Comparison of ENCODE assay signal across 17 cellular contexts in genomic region chr5:102833146-102833545, GRCh38.
A peak's percentile ranks its signal among the peaks of the same experiment; 100 is the strongest.
DNase-seq lines count a peak whose midpoint lies in the region; ATAC-seq and TF ChIP-seq lines count a peak whose summit lies in the region.
"Had no signal": no experiment of that assay in that cellular context is flagged by ENCODE, and none has a peak within 500 bp of the region (broad histone marks: within the 10 kb centered on the region; RNA-seq: fewer than 3 reads in every experiment).

No MANE protein-coding gene starts in this region.

- H3K4me1 ChIP-seq in Loucy (ENCODE audit: insufficient read depth, low read length, poor library complexity, severe bottlenecking) = peaks cover 48% of the 10 kb centered on the region

- no peaks in the 10 kb centered on the region for H3F3A ChIP-seq in Loucy (ENCODE audit: low read depth)

- H3K9ac ChIP-seq in Loucy (ENCODE audit: low read depth, low read length, poor library complexity, severe bottlenecking) = no peak overlapping the region

- no peaks in the 10 kb centered on the region for H4K20me1 ChIP-seq in Loucy (ENCODE audit: insufficient read depth, low read length, poor library complexity, severe bottlenecking)

- no peak for ATAC-seq in effector memory CD8-positive, alpha-beta T cell (replicated peaks)
- ATAC-seq in natural killer cell treated with Interleukin-12 subunit alpha and Interleukin-12 subunit beta and Interleukin-15 and Interleukin-18, amount 100 ng/mL, for 72 hours = no peak
- ATAC-seq: HCT116, HepG2 had no signal

- peaks cover 25 to 50% of the 10 kb centered on the region in 2 donors for H3K4me1 Mint-ChIP-seq in effector memory CD8-positive, alpha-beta T cell (ENCODE audit: low read depth in 2 of 2)
- H3K4me1 Mint-ChIP-seq in natural killer cell treated with Interleukin-12 subunit alpha and Interleukin-12 subunit beta and Interleukin-15 and Interleukin-18, amount 100 ng/mL, for 72 hours (ENCODE audit: low read depth in 2 of 2) = peaks cover 51 to 65% of the 10 kb centered on the region in 2 donors
- H3K4me1 Mint-ChIP-seq: IgD-negative memory B cell had no signal

- peak overlapping the region; percentile 20 for H3K4me2 ChIP-seq in Loucy (ENCODE audit: low read depth, low read length, poor library complexity, severe bottlenecking)

- H3K79me2 ChIP-seq in Loucy (ENCODE audit: insufficient read depth, low read length) = no peaks in the 10 kb centered on the region

- no peaks in the 10 kb centered on the region for H3K9me3 ChIP-seq in Loucy (ENCODE audit: insufficient read depth, low read depth, low read length)
- H3K9me3 ChIP-seq: BE2C had no signal

- no peak for DNase-seq in effector memory CD8-positive, alpha-beta T cell
- DNase-seq in natural killer cell treated with Interleukin-12 subunit alpha and Interleukin-12 subunit beta and Interleukin-15 and Interleukin-18, amount 100 ng/mL, for 72 hours (ENCODE audit: low spot score) = no peak
- DNase-seq in stimulated activated CD4-positive, alpha-beta T cell treated with anti-CD3 and anti-CD28 coated beads, Interleukin-2, amount 100 ng/mL, for 48 hours = no peak
- no peak for DNase-seq in C1 segment of cervical spinal cord (lab: John Stamatoyannopoulos, UW)
- no peak for DNase-seq in NCI-H187 (lab: John Stamatoyannopoulos, UW)
- DNase-seq: ACHN; BE2C; CD4-positive, alpha-beta T cell; GDM1; GOT3; H7; HFFc6; KBM-7 had no signal

- no peaks in the 10 kb centered on the region for H3K27me3 ChIP-seq in Loucy (ENCODE audit: insufficient read depth, low read length, poor library complexity, severe bottlenecking)
- H3K27me3 ChIP-seq: BE2C had no signal

- peaks cover 4% of the 10 kb centered on the region for H3K36me3 Mint-ChIP-seq in effector memory CD8-positive, alpha-beta T cell (ENCODE audit: insufficient read depth)
- H3K36me3 Mint-ChIP-seq in natural killer cell treated with Interleukin-12 subunit alpha and Interleukin-12 subunit beta and Interleukin-15 and Interleukin-18, amount 100 ng/mL, for 72 hours = peaks cover 6% of the 10 kb centered on the region

- no peak overlapping the region for H3K4me3 Mint-ChIP-seq in effector memory CD8-positive, alpha-beta T cell
- H3K4me3 Mint-ChIP-seq in natural killer cell treated with Interleukin-12 subunit alpha and Interleukin-12 subunit beta and Interleukin-15 and Interleukin-18, amount 100 ng/mL, for 72 hours = peak overlapping the region; percentile 54
- H3K4me3 Mint-ChIP-seq: CD4-positive, alpha-beta T cell; HFFc6; IgD-negative memory B cell had no signal

- H3K36me3 ChIP-seq in Loucy (ENCODE audit: insufficient read depth, low read length) = no peaks in the 10 kb centered on the region
- H3K36me3 ChIP-seq: BE2C had no signal

- no peak overlapping the region for H2AFZ ChIP-seq in Loucy (ENCODE audit: low read length)

- H3K4me3 ChIP-seq in Loucy (ENCODE audit: low read length, poor library complexity, severe bottlenecking) = no peak overlapping the region

- no peaks in the 10 kb centered on the region for H3K9me2 ChIP-seq in Loucy (replicated peaks; ENCODE audit: low read depth, low read length)

- peak overlapping the region; percentile 20 to 53 for H3K27ac Mint-ChIP-seq in effector memory CD8-positive, alpha-beta T cell
- peak overlapping the region; percentile 87 to 94 for H3K27ac Mint-ChIP-seq in natural killer cell treated with Interleukin-12 subunit alpha and Interleukin-12 subunit beta and Interleukin-15 and Interleukin-18, amount 100 ng/mL, for 72 hours
- H3K27ac Mint-ChIP-seq: CD4-positive, alpha-beta T cell; HFFc6; IgD-negative memory B cell had no signal

- H3K9me3 Mint-ChIP-seq in effector memory CD8-positive, alpha-beta T cell = no peaks in the 10 kb centered on the region
- peaks cover 4% of the 10 kb centered on the region for H3K9me3 Mint-ChIP-seq in natural killer cell treated with Interleukin-12 subunit alpha and Interleukin-12 subunit beta and Interleukin-15 and Interleukin-18, amount 100 ng/mL, for 72 hours
- H3K9me3 Mint-ChIP-seq: CD4-positive, alpha-beta T cell; HFFc6; IgD-negative memory B cell had no signal

- no peaks in the 10 kb centered on the region for H3K27me3 Mint-ChIP-seq in effector memory CD8-positive, alpha-beta T cell
- H3K27me3 Mint-ChIP-seq in natural killer cell treated with Interleukin-12 subunit alpha and Interleukin-12 subunit beta and Interleukin-15 and Interleukin-18, amount 100 ng/mL, for 72 hours = no peaks in the 10 kb centered on the region
- H3K27me3 Mint-ChIP-seq: CD4-positive, alpha-beta T cell; IgD-negative memory B cell had no signal

- no peak for TF ChIP-seq CTCF in Loucy (conservative IDR thresholded peaks at IDR 0.05; ENCODE audit: low read length)
